In genomic region chr4:6446130-6446482, GRCh38 we compare ENCODE assay signal across 19 cellular contexts. TPM values are rescaled to one million over a fixed set of nuclear protein-coding genes. Genes with fewer than 3 reads are reported as not detected.
DNase-seq lines count a peak whose midpoint lies in the region; ATAC-seq and TF ChIP-seq lines count a peak whose summit lies in the region.
"Had no signal": no experiment of that assay in that cellular context is flagged by ENCODE, and none has a peak within 500 bp of the region (broad histone marks: within the 10 kb centered on the region; RNA-seq: fewer than 3 reads in every experiment).

No MANE protein-coding gene starts in this region.

- H3K27ac Mint-ChIP-seq in endothelial cell (ENCODE audit: unreplicated experiment) (peak overlapping the region; percentile 31), nephron progenitor cell (no peak overlapping the region)
- H3K27ac Mint-ChIP-seq in activated CD4-positive, alpha-beta T cell treated with anti-CD3 and anti-CD28 coated beads for 36 hours: no peak overlapping the region
- H3K27ac Mint-ChIP-seq: CD4-positive, alpha-beta T cell had no signal

- peaks cover 8% of the 10 kb centered on the region for H3K27me3 Mint-ChIP-seq in endothelial cell (ENCODE audit: unreplicated experiment)
- H3K27me3 Mint-ChIP-seq in nephron progenitor cell (ENCODE audit: low read depth, poor library complexity): peaks cover 23% of the 10 kb centered on the region
- H3K27me3 Mint-ChIP-seq in activated CD4-positive, alpha-beta T cell treated with anti-CD3 and anti-CD28 coated beads for 36 hours: peaks cover 10% of the 10 kb centered on the region

- H3K36me3 Mint-ChIP-seq in endothelial cell (ENCODE audit: low read depth, unreplicated experiment): no peaks in the 10 kb centered on the region
- H3K36me3 Mint-ChIP-seq in nephron progenitor cell (ENCODE audit: low read depth): no peaks in the 10 kb centered on the region
- H3K36me3 Mint-ChIP-seq in activated CD4-positive, alpha-beta T cell treated with anti-CD3 and anti-CD28 coated beads for 36 hours (ENCODE audit: low read depth): no peaks in the 10 kb centered on the region

- TF ChIP-seq CTCF in endothelial cell (IDR thresholded peaks at IDR 0.05; ENCODE audit: unreplicated experiment) (no peak), nephron progenitor cell (IDR thresholded peaks at IDR 0.05) (no peak), GM20000 (IDR thresholded peaks at IDR 0.05; ENCODE audit: extremely low read depth, missing control alignments) (no peak)

- no peak for ATAC-seq in activated CD4-positive, alpha-beta T cell treated with anti-CD3 and anti-CD28 coated beads for 36 hours
- no peak for ATAC-seq in GM18520 (IDR thresholded peaks at IDR 0.05; ENCODE audit: unreplicated experiment)
- ATAC-seq: SK-N-SH treated with all-trans-retinoic acid at 6 μM for 48 hours had no signal

- CTCF ChIA-PET in activated CD4-positive, alpha-beta T cell treated with anti-CD3 and anti-CD28 coated beads for 36 hours (lab: Charles Lee): no interaction called here

- POLR2A ChIA-PET in activated CD4-positive, alpha-beta T cell treated with anti-CD3 and anti-CD28 coated beads for 36 hours (lab: Charles Lee): no interaction called here

- intact Hi-C loops in activated CD4-positive, alpha-beta T cell treated with anti-CD3 and anti-CD28 coated beads for 36 hours (cut with DNase I, micrococcal nuclease): no loop called here

- H3K4me3 Mint-ChIP-seq in endothelial cell (ENCODE audit: unreplicated experiment) (no peak overlapping the region), nephron progenitor cell (peak overlapping the region; percentile 17)
- no peak overlapping the region for H3K4me3 Mint-ChIP-seq in activated CD4-positive, alpha-beta T cell treated with anti-CD3 and anti-CD28 coated beads for 36 hours
- H3K4me3 Mint-ChIP-seq: CD4-positive, alpha-beta T cell had no signal

- H3K9me3 Mint-ChIP-seq in endothelial cell (ENCODE audit: unreplicated experiment): no peaks in the 10 kb centered on the region
- H3K9me3 Mint-ChIP-seq in nephron progenitor cell: no peaks in the 10 kb centered on the region
- H3K9me3 Mint-ChIP-seq in activated CD4-positive, alpha-beta T cell treated with anti-CD3 and anti-CD28 coated beads for 36 hours (ENCODE audit: low read depth): no peaks in the 10 kb centered on the region
- H3K9me3 Mint-ChIP-seq: CD4-positive, alpha-beta T cell had no signal

- peaks cover 15% of the 10 kb centered on the region for H3K4me1 Mint-ChIP-seq in endothelial cell (ENCODE audit: unreplicated experiment)
- peaks cover 47% of the 10 kb centered on the region for H3K4me1 Mint-ChIP-seq in nephron progenitor cell
- H3K4me1 Mint-ChIP-seq in activated CD4-positive, alpha-beta T cell treated with anti-CD3 and anti-CD28 coated beads for 36 hours: no peaks in the 10 kb centered on the region

- peak; percentile 14 for DNase-seq in activated effector memory CD4-positive, alpha-beta T cell treated with anti-CD3 and anti-CD28 coated beads, Interleukin-2, amount 50 U/mL, for 16 hours
- no peak for DNase-seq in activated effector memory CD4-positive, alpha-beta T cell treated with Interleukin-2 at 50 U/mL for 16 hours
- DNase-seq in endothelial cell (ENCODE audit: low spot score): no peak
- no peak for DNase-seq in nephron progenitor cell
- no peak for DNase-seq in GM20000 (ENCODE audit: low spot score)
- DNase-seq in activated CD4-positive, alpha-beta T cell treated with anti-CD3 and anti-CD28 coated beads for 36 hours: no peak
- DNase-seq in SIG-M5 treated with dmso at 0.1 percent for 504 hours (lab: John Stamatoyannopoulos, UW; ENCODE audit: unreplicated experiment): no peak
- DNase-seq: Caco-2; CD4-positive, alpha-beta T cell; GDM1; MV-4-11; NCI-H1694 treated with DMSO at 0.1 percent for 48 hours; NCI-H2227 treated with DMSO at 0.1 percent for 48 hours; NCI-H510A treated with DMSO at 0.1 percent for 48 hours; NCI-H82; RPMI8226; SHP77 treated with DMSO at 0.1 percent for 48 hours had no signal

RNA-seq across cellular contexts. Expression of gene PPP2R2C, which starts 26.3 kb away (rescaled TPM):
- total RNA-seq in endothelial cell (ENCODE audit: unreplicated experiment): 1.7 TPM
- under 1 TPM in 1 of 2 experiments, not detected in 1; 0.12 TPM for total RNA-seq in activated CD4-positive, alpha-beta T cell treated with anti-CD3 and anti-CD28 coated beads for 36 hours
- total RNA-seq: Caco-2; CD4-positive, alpha-beta T cell had no signal
